ENCODE assay signal across 15 cellular contexts in the genomic region with DNA sequence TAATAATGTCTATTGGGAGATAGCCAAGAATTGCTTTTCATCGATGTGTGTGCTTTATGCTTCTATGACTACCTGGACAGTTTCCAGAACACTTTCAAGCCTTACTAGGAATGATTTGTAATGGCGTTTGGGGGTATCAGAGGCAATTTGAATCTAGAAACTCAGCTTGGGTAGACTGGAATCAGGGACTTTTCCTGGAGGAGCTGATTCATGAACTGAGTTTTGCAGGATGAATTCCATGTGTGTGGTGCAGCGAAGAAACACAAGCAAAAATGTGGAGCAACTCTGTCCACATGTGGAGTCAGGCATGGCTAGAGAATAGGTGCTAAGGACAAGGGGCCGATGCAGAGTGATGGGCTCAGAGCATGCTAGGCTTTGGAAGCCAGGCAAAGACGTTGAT. TPM values are rescaled to one million over a fixed set of nuclear protein-coding genes. Genes with fewer than 3 reads are reported as not detected.
DNase-seq lines count a peak whose midpoint lies in the region; ATAC-seq and TF ChIP-seq lines count a peak whose summit lies in the region.
"Had no signal": no experiment of that assay in that cellular context is flagged by ENCODE, and none has a peak within 500 bp of the region (broad histone marks: within the 10 kb centered on the region; RNA-seq: fewer than 3 reads in every experiment).

No MANE protein-coding gene starts in this region.

- 36 to 58% methylated on average over 5 of the region's 5 CpGs for WGBS in aorta, 2 donors

- no peak overlapping the region for H3K4me3 ChIP-seq in AG10803 (ENCODE audit: low read length)
- no peak overlapping the region for H3K4me3 ChIP-seq in aorta (ENCODE audit: low read length in 2 of 2)
- H3K4me3 ChIP-seq: MG63, PC-9 had no signal

- H3K27ac ChIP-seq in aorta (ENCODE audit: low read depth in 1 of 2, low read length in 2 of 2) = no peak overlapping the region
- H3K27ac ChIP-seq: PC-9 had no signal

- no peaks in the 10 kb centered on the region for H3K9me3 ChIP-seq in aorta (ENCODE audit: control insufficient read depth, low read length)
- H3K9me3 ChIP-seq: Caco-2, MG63 had no signal

- TF ChIP-seq CTCF in AG10803 (conservative IDR thresholded peaks at IDR 0.05; ENCODE audit: low read length) = no peak

- H3K36me3 ChIP-seq in aorta (ENCODE audit: control insufficient read depth in 1 of 2, insufficient read depth in 2 of 2, low read length in 1 of 2) = no peaks in the 10 kb centered on the region
- H3K36me3 ChIP-seq: MG63 had no signal

- no peaks in the 10 kb centered on the region for H3K27me3 ChIP-seq in aorta (ENCODE audit: control insufficient read depth in 1 of 2, insufficient read depth in 2 of 2, low read length in 1 of 2)
- H3K27me3 ChIP-seq: MG63 had no signal

- DNase-seq in AG10803 (ENCODE audit: low read depth) = peak; percentile 45
- peak; percentile 31 for DNase-seq in NCI-H1092 (lab: John Stamatoyannopoulos, UW)
- DNase-seq in NCI-H69 (lab: John Stamatoyannopoulos, UW) = peak; percentile 26
- DNase-seq in islet precursor cell = peak; percentile 31
- DNase-seq in dermis blood vessel endothelial cell = no peak
- no peak for DNase-seq in aorta
- DNase-seq: Caco-2, H9, MG63, NCI-H1417, NCI-H510A, PC-9 had no signal

- intact Hi-C loops in aorta (cut with DNase I) = no loop called here

- no peaks in the 10 kb centered on the region for H3K4me1 ChIP-seq in aorta (ENCODE audit: control insufficient read depth in 1 of 2, insufficient read depth in 2 of 2, low read length in 2 of 2)
- H3K4me1 ChIP-seq: Caco-2 had no signal

- ATAC-seq in HG03159 (IDR thresholded peaks at IDR 0.05; ENCODE audit: unreplicated experiment) (no peak), aorta (ENCODE audit: low FRiP score) (no peak), HG02642 (IDR thresholded peaks at IDR 0.05; ENCODE audit: poor library complexity, unreplicated experiment) (no peak)

RNA-seq across cellular contexts. Expression of gene TMEM61, which starts 11.8 kb away (rescaled TPM):
- total RNA-seq in dermis blood vessel endothelial cell (not detected in 2 replicates), aorta (1 to 10 TPM; 1.3 to 5.6 TPM)
- polyA plus RNA-seq in aorta = 1 to 10 TPM in 1 of 2 donors, under 1 TPM in 1; 0.38 to 3.0 TPM
- total RNA-seq: Caco-2 had no signal
- polyA plus RNA-seq: CD14-positive monocyte had no signal

RNA-seq across cellular contexts. Expression of gene BSND, which starts 30.2 kb away (rescaled TPM):
- not detected in 2 replicates for total RNA-seq in dermis blood vessel endothelial cell
- not detected for total RNA-seq in aorta
- polyA plus RNA-seq in aorta = not detected
- total RNA-seq: Caco-2 had no signal
- polyA plus RNA-seq: CD14-positive monocyte had no signal

Comparison
In these comparisons a context has a peak if more than half of its experiments do, and no peak if none do; other contexts are left out.
1. DNase-seq: peak in AG10803 (single experiment), NCI-H1092 (single experiment), NCI-H69 (single experiment) and islet precursor cell (single experiment); none in dermis blood vessel endothelial cell (single experiment) and aorta (0 of 2).